ENCODE assay signal across 1 cellular context in genomic region chr19:39399684-39400465, GRCh38.
A peak's percentile ranks its signal among the peaks of the same experiment; 100 is the strongest.
TF ChIP-seq lines count a peak whose summit lies in the region.

No MANE protein-coding gene starts in this region.

TF ChIP-seq in HepG2, 621 proteins besides CTCF, POLR2A, EP300 and RAD21:
- TF ChIP-seq CHD4 (IDR thresholded peaks at IDR 0.05; ENCODE audit: borderline replicate concordance, low read length) (0 out of 2 replicates have a peak, but pooled peaks have one; percentile 1), ZNF407 (CRISPR knock-in tag; IDR thresholded peaks at IDR 0.05; ENCODE audit: not compliant biosample characterization) (no peak), HDAC1 (CRISPR knock-in tag; IDR thresholded peaks at IDR 0.05) (no peak), POLR2G (IDR thresholded peaks at IDR 0.05; ENCODE audit: low read depth, low read length) (peak; percentile 22; the same call in 1 of the 2 replicates), BRF2 (CRISPR knock-in tag; IDR thresholded peaks at IDR 0.05) (no peak), IRF9 (CRISPR knock-in tag; IDR thresholded peaks at IDR 0.05; ENCODE audit: borderline replicate concordance) (0 out of 2 replicates have a peak, but pooled peaks have one; percentile 27), RARG (CRISPR knock-in tag; IDR thresholded peaks at IDR 0.05; ENCODE audit: low read depth) (no peak), HMGXB4 (CRISPR knock-in tag; IDR thresholded peaks at IDR 0.05; ENCODE audit: borderline replicate concordance in 1 of 2, low read depth in 1 of 2) (0 out of 4 replicates have a peak, but pooled peaks of 1 of the 2 experiments have one; percentile 13)
